In genomic region chr9:137204731-137205125, GRCh38 we compare ENCODE assay signal across 8 cellular contexts. TPM values are rescaled to one million over a fixed set of nuclear protein-coding genes. Genes with fewer than 3 reads are reported as not detected.
DNase-seq lines count a peak whose midpoint lies in the region; TF ChIP-seq lines count a peak whose summit lies in the region.

No MANE protein-coding gene starts in this region.

- 52% methylated on average over 5 of the region's 21 CpGs for WGBS in esophagus muscularis mucosa
- WGBS in trophoblast cell (ENCODE audit: extremely low coverage, insufficient coverage, insufficient read length) = no CpG with 5 or more reads among the region's 21 CpGs

- peak overlapping the region; percentile 77 for H2AK5ac ChIP-seq in trophoblast cell (ENCODE audit: low read length)

- H4K8ac ChIP-seq in trophoblast cell (ENCODE audit: low read depth, low read length) = peak overlapping the region; percentile 99

- H3K27ac Mint-ChIP-seq in Caco-2 (ENCODE audit: unreplicated experiment) = peak overlapping the region; percentile 94

- POLR2A ChIA-PET in Caco-2 (lab: Charles Lee) = interaction anchor here (0.6 to 1.1 kb wide), 3 partner anchors 16 to 61 kb away, joined by 3 to 4 read pairs (median 3); no protein-coding TSS in a partner anchor
- POLR2A ChIA-PET in RWPE1 (lab: Yijun Ruan, JAX; ENCODE audit: low non-redundant PET) = interaction anchor here (0.6 to 1.2 kb wide), 6 partner anchors 10 to 158 kb away, joined by 3 to 4 read pairs (median 3); partner anchors contain the start of genes NPDC1 and SSNA1

- TF ChIP-seq EP300 in esophagus muscularis mucosa (IDR thresholded peaks at IDR 0.05) = no peak

- peak overlapping the region; percentile 1 for H3K18ac ChIP-seq in trophoblast cell (ENCODE audit: low read length)

- H3K4me1 Mint-ChIP-seq in Caco-2 (ENCODE audit: low read depth, unreplicated experiment) = peaks cover 12% of the 10 kb centered on the region

- H2BK5ac ChIP-seq in trophoblast cell (ENCODE audit: low read depth, low read length, poor library complexity) = no peak overlapping the region

- H3K4me2 ChIP-seq in trophoblast cell (ENCODE audit: low read length) = peak overlapping the region; percentile 85

- H3K27ac ChIP-seq in RWPE1 (peak overlapping the region; percentile 80), esophagus muscularis mucosa (replicated peaks in 1 of 4) (peak overlapping the region; percentile 80 to 91 (median 84)), trophoblast cell (ENCODE audit: low read depth, low read length) (no peak overlapping the region)

- peaks cover 47% of the 10 kb centered on the region for H3K36me3 Mint-ChIP-seq in Caco-2 (ENCODE audit: insufficient read depth, unreplicated experiment)

- H3K23ac ChIP-seq in trophoblast cell (ENCODE audit: low read length) = no peak overlapping the region

- peak overlapping the region; percentile 86 for H3K9ac ChIP-seq in trophoblast cell (ENCODE audit: low read length)

- peaks cover 7% of the 10 kb centered on the region for H3K79me1 ChIP-seq in trophoblast cell (ENCODE audit: low read length)

- H3K36me3 ChIP-seq in Caco-2 (ENCODE audit: control insufficient read depth, insufficient read depth, low read length) (no peaks in the 10 kb centered on the region; the same call in 1 of the 2 replicates), esophagus muscularis mucosa (peaks cover 0 to 19% (median 0%) of the 10 kb centered on the region in 4 donors), trophoblast cell (ENCODE audit: control insufficient read depth in 1 of 2, insufficient read depth in 2 of 2, low read length in 2 of 2) (peaks cover 9 to 12% of the 10 kb centered on the region in 2 experiments)

- H2AFZ ChIP-seq in trophoblast cell (ENCODE audit: insufficient read depth, low read length, poor library complexity) = no peak overlapping the region

- DNase-seq in Caco-2 (no peak), RWPE1 (ENCODE audit: low spot score) (no peak), esophagus muscularis mucosa (ENCODE audit: extremely low spot score) (no peak), trophoblast cell (no peak), NCI-H526 (lab: John Stamatoyannopoulos, UW) (no peak), GM03348 (ENCODE audit: low spot score) (no peak), inferior parietal cortex (ENCODE audit: extremely low spot score) (no peak), OCI-M2 (lab: John Stamatoyannopoulos, UW; ENCODE audit: unreplicated experiment) (no peak)

- BruUV-seq in Caco-2 (replicated peaks; lab: Mats Ljungman, UMichigan) = no TSS peak

- H3K14ac ChIP-seq in trophoblast cell (ENCODE audit: low read length) = peak overlapping the region; percentile 67

- H3K27me3 Mint-ChIP-seq in Caco-2 (ENCODE audit: insufficient read depth, unreplicated experiment) = no peaks in the 10 kb centered on the region

- intact Hi-C loops in Caco-2 (cut with micrococcal nuclease; ENCODE audit: unreplicated experiment) = loop anchor here (5.0 kb wide), 1 partner anchor 33 kb away; no protein-coding TSS in a partner anchor
- intact Hi-C loops in esophagus muscularis mucosa (cut with DNase I) = no loop called here

- peak overlapping the region; percentile 79 for H4K91ac ChIP-seq in trophoblast cell (ENCODE audit: low read depth, low read length)

- H3K4me3 ChIP-seq in Caco-2 (ENCODE audit: low read depth, low read length) (peak overlapping the region; percentile 89), esophagus muscularis mucosa (peak overlapping the region; percentile 78 to 95 (median 87)), trophoblast cell (ENCODE audit: low read depth, low read length) (peak overlapping the region; percentile 98)

- H3K9me3 Mint-ChIP-seq in Caco-2 (ENCODE audit: unreplicated experiment) = no peaks in the 10 kb centered on the region

- H3K4ac ChIP-seq in trophoblast cell (ENCODE audit: low read depth, low read length) = peak overlapping the region; percentile 77

- H3K9me3 ChIP-seq in Caco-2 (no peaks in the 10 kb centered on the region), esophagus muscularis mucosa (no peaks in the 10 kb centered on the region), trophoblast cell (ENCODE audit: insufficient read depth, low read depth, low read length) (no peaks in the 10 kb centered on the region)

- H3K27me3 ChIP-seq in Caco-2 (replicated peaks; ENCODE audit: control insufficient read depth, insufficient read depth, low read length) = no peaks in the 10 kb centered on the region
- H3K27me3 ChIP-seq in esophagus muscularis mucosa = no peaks in the 10 kb centered on the region
- no peaks in the 10 kb centered on the region for H3K27me3 ChIP-seq in trophoblast cell (ENCODE audit: insufficient read depth, low read length)

- H2BK120ac ChIP-seq in trophoblast cell (ENCODE audit: insufficient read depth, low read length, poor library complexity) = no peak overlapping the region

- no peak for TF ChIP-seq CTCF in Caco-2 (IDR thresholded peaks at IDR 0.05; ENCODE audit: insufficient read depth in 1 of 2, low read depth in 1 of 2, low read length in 1 of 2, severe bottlenecking in 1 of 2, unreplicated experiment in 1 of 2)
- TF ChIP-seq CTCF in RWPE1 (conservative IDR thresholded peaks at IDR 0.05; ENCODE audit: low read depth) = no peak
- no peak for TF ChIP-seq CTCF in esophagus muscularis mucosa (IDR thresholded peaks at IDR 0.05)

- H2BK12ac ChIP-seq in trophoblast cell (ENCODE audit: low read length) = no peak overlapping the region

- H3K79me2 ChIP-seq in trophoblast cell (ENCODE audit: control insufficient read depth, insufficient read depth, low read length, poor library complexity) = peaks cover 18% of the 10 kb centered on the region

- CTCF ChIA-PET in Caco-2 (lab: Charles Lee) (no interaction called here), RWPE1 (lab: Yijun Ruan, JAX) (interaction anchor here (1.6 to 2.5 kb wide), 3 partner anchors 15 to 22 kb away, joined by 3 to 10 read pairs (median 5); partner anchors contain the start of gene RNF224)

- H3K4me1 ChIP-seq in Caco-2 (peaks cover 19% of the 10 kb centered on the region), esophagus muscularis mucosa (peaks cover 50 to 63% (median 59%) of the 10 kb centered on the region in 4 donors), trophoblast cell (ENCODE audit: control insufficient read depth in 1 of 2, insufficient read depth in 2 of 2, low read length in 2 of 2) (peaks cover 16 to 20% of the 10 kb centered on the region in 2 experiments)

- H3K4me3 Mint-ChIP-seq in Caco-2 (ENCODE audit: unreplicated experiment) = peak overlapping the region; percentile 92

- H4K12ac ChIP-seq in trophoblast cell (ENCODE audit: low read depth, low read length) = peak overlapping the region; percentile 83

- no peak for TF ChIP-seq POLR2A in esophagus muscularis mucosa (IDR thresholded peaks at IDR 0.05; ENCODE audit: low read depth)

RNA-seq across cellular contexts. Expression of gene TMEM203, which starts 0.7 kb away (rescaled TPM):
- total RNA-seq in Caco-2 (2022) (36.9 and 38.4 TPM in 2 replicates), esophagus muscularis mucosa (10 to 100 TPM; 28.8 to 45.8 (median 34.8) TPM)
- polyA plus RNA-seq in trophoblast cell (2013) = 18.3 and 18.9 TPM in 2 replicates

RNA-seq across cellular contexts. Expression of gene NDOR1, which starts 0.8 kb away (rescaled TPM):
- total RNA-seq in Caco-2 (2022) (29.0 and 31.8 TPM in 2 replicates), esophagus muscularis mucosa (10 to 100 TPM in 1 of 4 donors, 1 to 10 TPM in 3; 6.5 to 12.3 (median 8.0) TPM)
- 18.7 and 19.2 TPM in 2 replicates for polyA plus RNA-seq in trophoblast cell (2013)

RNA-seq across cellular contexts. Expression of gene TPRN, which starts 4.2 kb away (rescaled TPM):
- 34.2 and 37.7 TPM in 2 replicates for total RNA-seq in Caco-2 (2022)
- total RNA-seq in esophagus muscularis mucosa = 10 to 100 TPM in 1 of 4 donors, 1 to 10 TPM in 3; 4.1 to 12.6 (median 7.7) TPM
- 11.1 and 11.8 TPM in 2 replicates for polyA plus RNA-seq in trophoblast cell (2013)

RNA-seq across cellular contexts. Expression of gene SSNA1, which starts 16.3 kb away (rescaled TPM):
- 62.3 and 62.7 TPM in 2 replicates for total RNA-seq in Caco-2 (2022)
- 10 to 100 TPM; 58.2 to 99.5 (median 76.7) TPM for total RNA-seq in esophagus muscularis mucosa
- 58.2 and 59.7 TPM in 2 replicates for polyA plus RNA-seq in trophoblast cell (2013)

RNA-seq across cellular contexts. Expression of gene ANAPC2, which starts 16.4 kb away (rescaled TPM):
- total RNA-seq in Caco-2 (2022) (66.8 and 67.5 TPM in 2 replicates), esophagus muscularis mucosa (10 to 100 TPM; 18.7 to 28.7 (median 25.1) TPM)
- polyA plus RNA-seq in trophoblast cell (2013) = 22.5 and 23.1 TPM in 2 replicates
